8 cellular contexts compared by ENCODE assay signal in genomic region chr21:34886554-34887385, GRCh38.
DNase-seq lines count a peak whose midpoint lies in the region; FAIRE-seq lines count a peak whose summit lies in the region.

No MANE protein-coding gene starts in this region.

- no peak for FAIRE-seq in small intestine (lab: Jason Lieb, UNC)

- H3K27me3 ChIP-seq in small intestine (ENCODE audit: control insufficient read depth in 2 of 2, insufficient read depth in 2 of 2, low read length in 2 of 2) = peaks cover 0 to 2% of the 10 kb centered on the region in 2 donors

- H3K4me1 ChIP-seq in small intestine (ENCODE audit: control insufficient read depth in 2 of 2, insufficient read depth in 1 of 2, low read depth in 1 of 2, low read length in 1 of 2) = peaks cover 0 to 2% of the 10 kb centered on the region in 2 donors

- in situ Hi-C loops in Caki2 (cut with HindIII; ENCODE audit: low pct_unique_long_range_greater_than_20kb, low sequenced_read_pairs) = no loop called here

- no peaks in the 10 kb centered on the region for H3K9me3 ChIP-seq in small intestine (ENCODE audit: control insufficient read depth, low read depth)

- DNase-seq in Caki2 (ENCODE audit: low read depth) (peak; percentile 42), NCI-H1105 (lab: John Stamatoyannopoulos, UW) (peak; percentile 12), small intestine (peak; percentile 35), COR-L47 (lab: John Stamatoyannopoulos, UW) (no peak), NCI-H446 (lab: John Stamatoyannopoulos, UW) (no peak), GM19240 (ENCODE audit: insufficient read length, low spot score) (no peak)

- H3K4me3 ChIP-seq in iPS-11a (ENCODE audit: low read depth, low read length) = peak overlapping the region; percentile 24
- H3K4me3 ChIP-seq in small intestine (ENCODE audit: low read depth in 1 of 2, low read length in 2 of 2) = peak overlapping the region; percentile 66 to 71

- WGBS in adipose tissue, 3 donors = 1 to 13% (median 5%) methylated on average over 60 to 64 of the region's 64 CpGs
- WGBS in small intestine, 3 donors = 3 to 6% (median 5%) methylated on average over 58 to 64 of the region's 64 CpGs

- peak overlapping the region; percentile 68 for H3K27ac ChIP-seq in adipose tissue (ENCODE audit: low read depth, low read length)
- peak overlapping the region; percentile 89 to 90 for H3K27ac ChIP-seq in small intestine (ENCODE audit: low read depth in 1 of 2, low read length in 1 of 2)

- H3K36me3 ChIP-seq in small intestine (ENCODE audit: control insufficient read depth in 2 of 2, insufficient read depth in 2 of 2, low read length in 2 of 2) = no peaks in the 10 kb centered on the region

Comparison
In these comparisons a context has a peak if more than half of its experiments do, and no peak if none do; other contexts are left out.
1. DNase-seq: peak in Caki2 (single experiment), NCI-H1105 (single experiment) and small intestine (single experiment); none in COR-L47 (single experiment), NCI-H446 (0 of 2) and GM19240 (single experiment).